ENCODE assay signal across 9 cellular contexts in genomic region chr20:63056236-63057132, GRCh38. TPM values are rescaled to one million over a fixed set of nuclear protein-coding genes. Genes with fewer than 3 reads are reported as not detected.
DNase-seq lines count a peak whose midpoint lies in the region; ATAC-seq and TF ChIP-seq lines count a peak whose summit lies in the region.
"Had no signal": no experiment of that assay in that cellular context is flagged by ENCODE, and none has a peak within 500 bp of the region (broad histone marks: within the 10 kb centered on the region; RNA-seq: fewer than 3 reads in every experiment).

No MANE protein-coding gene starts in this region.

- no peaks in the 10 kb centered on the region for H3K4me1 Mint-ChIP-seq in mesothelial cell of epicardium

- H3K27ac ChIP-seq in DND-41 (ENCODE audit: low read length) (no peak overlapping the region), tibial artery (no peak overlapping the region)
- no peak overlapping the region for H3K27ac ChIP-seq in effector memory CD4-positive, alpha-beta T cell (ENCODE audit: insufficient read depth, low read length, poor library complexity, severe bottlenecking)

- no peak overlapping the region for H2AFZ ChIP-seq in DND-41 (ENCODE audit: low read depth, low read length)

- H3K9ac ChIP-seq in DND-41 (ENCODE audit: low read depth, low read length): no peak overlapping the region

- H3K4me3 Mint-ChIP-seq in mesothelial cell of epicardium: no peak overlapping the region

- intact Hi-C loops in tibial artery (cut with DNase I; ENCODE audit: low total_unique reads): loop anchor here (5.0 kb wide), 1 partner anchor 126 kb away; no protein-coding TSS in a partner anchor

- no peaks in the 10 kb centered on the region for H3K4me1 ChIP-seq in DND-41 (ENCODE audit: insufficient read depth, low read length)
- H3K4me1 ChIP-seq in effector memory CD4-positive, alpha-beta T cell (ENCODE audit: control insufficient read depth, insufficient read depth, low read length, poor library complexity, severe bottlenecking): no peaks in the 10 kb centered on the region
- peaks cover 0 to 8% (median 3%) of the 10 kb centered on the region in 4 donors for H3K4me1 ChIP-seq in tibial artery

- peaks cover 4% of the 10 kb centered on the region; the same call in 1 of the 2 replicates for H3K79me2 ChIP-seq in DND-41 (ENCODE audit: insufficient read depth, low read length)

- H3K9me3 ChIP-seq in DND-41 (ENCODE audit: insufficient read depth, low read length, severe bottlenecking): no peaks in the 10 kb centered on the region
- H3K9me3 ChIP-seq in effector memory CD4-positive, alpha-beta T cell (ENCODE audit: control insufficient read depth, low read length): no peaks in the 10 kb centered on the region
- no peaks in the 10 kb centered on the region for H3K9me3 ChIP-seq in tibial artery

- no peak overlapping the region for H3K27ac Mint-ChIP-seq in mesothelial cell of epicardium

- no peaks in the 10 kb centered on the region for H3K9me3 Mint-ChIP-seq in mesothelial cell of epicardium

- H3K27me3 Mint-ChIP-seq in mesothelial cell of epicardium (ENCODE audit: low read depth): peaks cover 34% of the 10 kb centered on the region

- no peak overlapping the region for H3K4me2 ChIP-seq in DND-41 (ENCODE audit: insufficient read depth, low read length)

- ATAC-seq in DND-41 (ENCODE audit: insufficient read depth, low read depth) (peak; percentile 66), GM21528 (IDR thresholded peaks at IDR 0.05; ENCODE audit: low FRiP score, unreplicated experiment) (no peak)
- ATAC-seq in activated CD4-positive, CD25-positive, alpha-beta regulatory T cell treated with anti-CD3 and anti-CD28 coated beads, Interleukin-2, amount 50 U/mL, for 24 hours: peak; percentile 41 to 43

- TF ChIP-seq CTCF in DND-41 (IDR thresholded peaks at IDR 0.05; ENCODE audit: borderline replicate concordance, extremely low read depth, low read length, poor library complexity, severe bottlenecking) (peak; percentile 70), LNCAP (IDR thresholded peaks at IDR 0.05) (peak; percentile 97), mesothelial cell of epicardium (IDR thresholded peaks at IDR 0.05; ENCODE audit: unreplicated experiment) (peak; percentile 95), tibial artery (IDR thresholded peaks at IDR 0.05) (peak; percentile 74 to 78)

- DNase-seq in DND-41: peak; percentile 38
- DNase-seq in effector memory CD4-positive, alpha-beta T cell: peak; percentile 4 to 20 (median 12)
- DNase-seq in mesothelial cell of epicardium (ENCODE audit: low spot score in 2 of 2, unreplicated experiment in 2 of 2): peak; percentile 13 to 77
- DNase-seq in tibial artery: peak in 1 of 2 donors; percentile 61
- no peak for DNase-seq in KG1 (lab: John Stamatoyannopoulos, UW)

- H3K27me3 ChIP-seq in DND-41 (ENCODE audit: insufficient read depth, low read length, poor library complexity) (no peaks in the 10 kb centered on the region), tibial artery (peaks cover 0 to 72% of the 10 kb centered on the region in 2 donors)
- H3K27me3 ChIP-seq in effector memory CD4-positive, alpha-beta T cell (replicated peaks; ENCODE audit: control insufficient read depth, insufficient read depth, low read length, poor library complexity, severe bottlenecking): peaks cover 9% of the 10 kb centered on the region

- H4K20me1 ChIP-seq in DND-41 (ENCODE audit: insufficient read depth, low read length): peaks cover 73% of the 10 kb centered on the region

- H3K36me3 ChIP-seq in DND-41 (ENCODE audit: insufficient read depth, low read length) (peaks cover 20% of the 10 kb centered on the region), tibial artery (no peaks in the 10 kb centered on the region)
- H3K36me3 ChIP-seq in effector memory CD4-positive, alpha-beta T cell (ENCODE audit: control insufficient read depth, insufficient read depth, low read length): no peaks in the 10 kb centered on the region

- no peaks in the 10 kb centered on the region for H3K36me3 Mint-ChIP-seq in mesothelial cell of epicardium

- H3K4me3 ChIP-seq in DND-41 (ENCODE audit: low read depth in 1 of 2, low read length in 2 of 2): no peak overlapping the region
- H3K4me3 ChIP-seq in effector memory CD4-positive, alpha-beta T cell (ENCODE audit: insufficient read depth, low read depth, low read length, poor library complexity, severe bottlenecking): no peak overlapping the region
- no peak overlapping the region for H3K4me3 ChIP-seq in tibial artery

RNA-seq across cellular contexts. Expression of gene BHLHE23, which starts 49.7 kb away (rescaled TPM):
- total RNA-seq in mesothelial cell of epicardium: not detected in 3 replicates
- total RNA-seq: renal cortical epithelial cell had no signal
